ENCODE assay signal across 20 cellular contexts in genomic region chr1:107626075-107626796, GRCh38.
DNase-seq lines count a peak whose midpoint lies in the region; ATAC-seq and TF ChIP-seq lines count a peak whose summit lies in the region.
"Had no signal": no experiment of that assay in that cellular context is flagged by ENCODE, and none has a peak within 500 bp of the region (broad histone marks: within the 10 kb centered on the region; RNA-seq: fewer than 3 reads in every experiment).

No MANE protein-coding gene starts in this region.

- no peak for DNase-seq in breast epithelium (ENCODE audit: low spot score in 2 of 2)
- no peak for DNase-seq in MCF 10A (ENCODE audit: unreplicated experiment)
- no peak for DNase-seq in mucosa of descending colon
- DNase-seq in foreskin fibroblast: no peak
- no peak for DNase-seq in stimulated activated CD4-positive, alpha-beta T cell treated with anti-CD3 and anti-CD28 coated beads, Interleukin-4, amount 100 ng/mL, for 1 hour
- no peak for DNase-seq in RKO (ENCODE audit: low spot score)
- DNase-seq in foreskin keratinocyte: no peak
- DNase-seq: activated CD4-positive, alpha-beta T cell treated with anti-CD3 and anti-CD28 coated beads, Interleukin-2, amount 10 ng/mL, durations not matched to agents 7 days and 5 days; aorta; CD8-positive, alpha-beta memory T cell; foreskin melanocyte; NCI-H1694; NCI-H526 treated with DMSO at 0.1 percent for 48 hours; RPMI8226; stimulated activated CD4-positive, alpha-beta T cell treated with anti-CD3 and anti-CD28 coated beads, Interleukin-4, amount 100 ng/mL, for 4 hours; stimulated activated naive CD8-positive, alpha-beta T cell treated with anti-CD3 and anti-CD28 coated beads, Interleukin-15, Interleukin-2, amounts not matched to agents 100 U/mL and 50 U/mL, for 24 hours had no signal

- TF ChIP-seq POLR2A in breast epithelium (IDR thresholded peaks at IDR 0.05): no peak

- H3K4me3 Mint-ChIP-seq in MCF 10A (ENCODE audit: unreplicated experiment): no peak overlapping the region
- H3K4me3 Mint-ChIP-seq: activated CD4-positive, alpha-beta T cell treated with anti-CD3 and anti-CD28 coated beads, Interleukin-2, amount 10 ng/mL, durations not matched to agents 7 days and 5 days; CD8-positive, alpha-beta memory T cell; T-helper 2 cell treated with Interferon-gamma antibody and Interleukin-4, amounts not matched to agents 5 μg/mL and 100 μg/mL, for 36 hours had no signal

- POLR2A ChIA-PET in MCF 10A (lab: Yijun Ruan, JAX): no interaction called here

- no peak overlapping the region for H3K27ac Mint-ChIP-seq in MCF 10A (ENCODE audit: low read depth, unreplicated experiment)
- H3K27ac Mint-ChIP-seq: activated CD4-positive, alpha-beta T cell treated with anti-CD3 and anti-CD28 coated beads, Interleukin-2, amount 10 ng/mL, durations not matched to agents 7 days and 5 days; T-helper 2 cell treated with Interferon-gamma antibody and Interleukin-4, amounts not matched to agents 5 μg/mL and 100 μg/mL, for 36 hours had no signal

- BruUV-seq in MCF 10A (replicated peaks; lab: Mats Ljungman, UMichigan): no TSS peak

- no peaks in the 10 kb centered on the region for H3K27me3 Mint-ChIP-seq in MCF 10A (ENCODE audit: insufficient read depth, unreplicated experiment)
- H3K27me3 Mint-ChIP-seq: activated CD4-positive, alpha-beta T cell treated with anti-CD3 and anti-CD28 coated beads, Interleukin-2, amount 10 ng/mL, durations not matched to agents 7 days and 5 days; CD8-positive, alpha-beta memory T cell had no signal

- H3K9me3 ChIP-seq in breast epithelium (no peaks in the 10 kb centered on the region), mucosa of descending colon (no peaks in the 10 kb centered on the region)
- H3K9me3 ChIP-seq: right atrium auricular region had no signal

- no peaks in the 10 kb centered on the region for H3K36me3 Mint-ChIP-seq in MCF 10A (ENCODE audit: insufficient read depth, unreplicated experiment)

- H3K27ac ChIP-seq in breast epithelium (peak overlapping the region; percentile 71 to 75), foreskin keratinocyte (no peak overlapping the region)
- H3K27ac ChIP-seq: right atrium auricular region had no signal

- intact Hi-C loops in breast epithelium (cut with DNase I; ENCODE audit: low total_unique reads): no loop called here
- intact Hi-C loops in MCF 10A (cut with micrococcal nuclease): no loop called here
- intact Hi-C loops in mucosa of descending colon (cut with DNase I, micrococcal nuclease): no loop called here

- CTCF ChIA-PET in MCF 10A (lab: Yijun Ruan, JAX): interaction anchor here (0.6 to 1.0 kb wide), 2 partner anchors 14 to 48 kb away, joined by 3 read pairs; no protein-coding TSS in a partner anchor

- no peaks in the 10 kb centered on the region for H3K4me1 ChIP-seq in breast epithelium
- no peaks in the 10 kb centered on the region for H3K4me1 ChIP-seq in mucosa of descending colon (ENCODE audit: low read depth)
- peaks cover 18% of the 10 kb centered on the region for H3K4me1 ChIP-seq in foreskin keratinocyte
- H3K4me1 ChIP-seq: right atrium auricular region had no signal

- H3K27me3 ChIP-seq in breast epithelium: no peaks in the 10 kb centered on the region
- no peaks in the 10 kb centered on the region for H3K27me3 ChIP-seq in foreskin keratinocyte
- H3K27me3 ChIP-seq: right atrium auricular region had no signal

- peaks cover 7% of the 10 kb centered on the region for H3K4me1 Mint-ChIP-seq in MCF 10A (ENCODE audit: insufficient read depth, unreplicated experiment)

- no peaks in the 10 kb centered on the region for H3K9me3 Mint-ChIP-seq in MCF 10A (ENCODE audit: unreplicated experiment)
- H3K9me3 Mint-ChIP-seq: activated CD4-positive, alpha-beta T cell treated with anti-CD3 and anti-CD28 coated beads, Interleukin-2, amount 10 ng/mL, durations not matched to agents 7 days and 5 days; CD8-positive, alpha-beta memory T cell; T-helper 2 cell treated with Interferon-gamma antibody and Interleukin-4, amounts not matched to agents 5 μg/mL and 100 μg/mL, for 36 hours had no signal

- H3K36me3 ChIP-seq in breast epithelium: no peaks in the 10 kb centered on the region
- H3K36me3 ChIP-seq in mucosa of descending colon (ENCODE audit: low read depth): no peaks in the 10 kb centered on the region
- H3K36me3 ChIP-seq: right atrium auricular region had no signal

- H3K4me3 ChIP-seq in breast epithelium (peak overlapping the region in 1 of 3 donors; percentile 12), mucosa of descending colon (no peak overlapping the region), foreskin fibroblast (ENCODE audit: low read depth in 1 of 2, low read length in 2 of 2) (no peak overlapping the region)
- H3K4me3 ChIP-seq: K562, right atrium auricular region had no signal

- ATAC-seq in SK-N-SH treated with all-trans-retinoic acid at 6 μM for 48 hours (no peak), mucosa of descending colon (peak; percentile 9), foreskin keratinocyte (no peak)
- ATAC-seq: K562; stimulated activated naive CD8-positive, alpha-beta T cell treated with anti-CD3 and anti-CD28 coated beads, Interleukin-15, Interleukin-2, amounts not matched to agents 100 U/mL and 50 U/mL, for 24 hours had no signal

- TF ChIP-seq CTCF in breast epithelium (IDR thresholded peaks at IDR 0.05) (no peak), MCF 10A (IDR thresholded peaks at IDR 0.05; ENCODE audit: unreplicated experiment) (no peak), mucosa of descending colon (IDR thresholded peaks at IDR 0.05) (no peak), foreskin fibroblast (IDR thresholded peaks at IDR 0.05; ENCODE audit: low read depth, low read length) (no peak), foreskin keratinocyte (conservative IDR thresholded peaks at IDR 0.05) (no peak)

TF ChIP-seq in SK-N-SH treated with all-trans-retinoic acid at 6 μM for 48 hours, 23 proteins besides CTCF, POLR2A, EP300 and RAD21:
- TF ChIP-seq PATZ1 (CRISPR knock-in tag; IDR thresholded peaks at IDR 0.05; ENCODE audit: borderline replicate concordance) (no peak), POU6F1 (CRISPR knock-in tag; IDR thresholded peaks at IDR 0.05; ENCODE audit: borderline replicate concordance, low read depth) (no peak), ESRRG (CRISPR knock-in tag; IDR thresholded peaks at IDR 0.05) (no peak), ZNF565 (CRISPR knock-in tag; conservative IDR thresholded peaks at IDR 0.05; ENCODE audit: low read depth) (no peak), ISL1 (CRISPR knock-in tag; IDR thresholded peaks at IDR 0.05) (0 out of 2 replicates have a peak, but pooled peaks have one; percentile 39)
